ENCODE assay signal across 8 cellular contexts in the genomic region with DNA sequence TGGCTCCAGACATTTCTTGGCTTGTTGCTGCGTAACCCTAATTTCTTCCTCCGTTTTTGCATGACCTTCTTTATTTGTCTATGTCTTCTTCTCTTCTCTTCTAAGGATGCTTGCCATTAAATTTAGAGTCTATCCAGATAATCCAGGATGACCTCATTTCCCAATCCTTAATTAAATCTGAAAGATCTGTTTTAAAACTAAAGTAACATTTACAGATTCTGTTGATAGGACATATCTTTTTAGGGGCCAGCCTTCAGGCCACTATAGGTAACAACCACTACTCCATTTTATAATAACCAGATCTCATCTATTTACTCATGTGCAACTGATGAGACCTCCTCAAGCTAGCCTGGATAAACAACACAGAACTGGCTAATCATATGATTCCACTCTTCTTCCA.
"Had no signal": no experiment of that assay in that cellular context is flagged by ENCODE, and none has a peak within 500 bp of the region (broad histone marks: within the 10 kb centered on the region; RNA-seq: fewer than 3 reads in every experiment).

No MANE protein-coding gene starts in this region.

- H3K4me3 ChIP-seq: GM23248, HAP-1 had no signal

- H3K9me3 ChIP-seq: HAP-1 had no signal

- DNase-seq: GM23248, GOT3, H7, HFFc6 had no signal

- H3K27ac ChIP-seq: GM23248, HL-60 had no signal

- H3K36me3 ChIP-seq: HAP-1 had no signal

- ATAC-seq: HCT116, HepG2 had no signal

- H3K4me1 ChIP-seq: HAP-1 had no signal
